ENCODE assay signal across 12 cellular contexts in the genomic region with DNA sequence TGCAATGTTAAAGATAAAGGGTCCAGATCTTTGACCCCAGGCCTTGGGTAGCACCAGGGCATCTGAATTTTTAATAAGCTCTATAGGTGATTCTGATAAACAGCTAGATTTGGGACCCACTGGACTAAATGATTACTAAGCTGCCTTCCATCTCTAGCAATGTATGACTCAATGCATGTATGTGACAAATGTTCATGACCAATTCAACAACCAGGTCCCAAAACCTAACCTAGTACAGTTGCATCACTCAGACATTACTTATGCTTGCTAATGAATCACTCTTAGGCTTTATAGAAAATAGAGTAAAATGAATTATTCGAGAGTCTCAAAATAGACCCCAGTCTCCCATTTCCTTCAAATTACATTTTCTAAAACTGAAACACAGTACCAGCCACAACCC. TPM values are rescaled to one million over a fixed set of nuclear protein-coding genes. Genes with fewer than 3 reads are reported as not detected.
DNase-seq lines count a peak whose midpoint lies in the region; ATAC-seq, FAIRE-seq and TF ChIP-seq lines count a peak whose summit lies in the region.
"Had no signal": no experiment of that assay in that cellular context is flagged by ENCODE, and none has a peak within 500 bp of the region (broad histone marks: within the 10 kb centered on the region; RNA-seq: fewer than 3 reads in every experiment).

No MANE protein-coding gene starts in this region.

- H3K36me3 Mint-ChIP-seq in activated T-cell treated with anti-CD3 and anti-CD28 coated beads, Interleukin-2, amount 50 U/mL, for 4 hours (ENCODE audit: insufficient read depth), result peaks cover 3% of the 10 kb centered on the region

- H3K9me3 ChIP-seq in smooth muscle cell (replicated peaks; ENCODE audit: low read depth), result no peaks in the 10 kb centered on the region

- DNase-seq in activated T-cell treated with anti-CD3 and anti-CD28 coated beads, Interleukin-2, amount 50 U/mL, for 4 hours, result no peak
- no peak for DNase-seq in activated T-cell treated with anti-CD3 and anti-CD28 coated beads, Interleukin-2, amount 50 U/mL, for 1 hour
- peak; percentile 62 for DNase-seq in RCC 7860 (ENCODE audit: low spot score)
- DNase-seq in fibroblast of gingiva (ENCODE audit: low read depth), result peak; percentile 19
- no peak for DNase-seq in smooth muscle cell (lab: John Stamatoyannopoulos, UW; ENCODE audit: unreplicated experiment)
- no peak for DNase-seq in NCI-H2081 (lab: John Stamatoyannopoulos, UW)
- DNase-seq in amygdala (lab: John Stamatoyannopoulos, UW), result no peak
- DNase-seq in hypothalamus (lab: John Stamatoyannopoulos, UW), result no peak
- DNase-seq: activated CD8-positive, alpha-beta memory T cell treated with anti-CD3 and anti-CD28 coated beads, Interleukin-2, amount 50 U/mL, for 4 hours; cerebellar nuclear complex; DND-41; T-helper 9 cell had no signal

- no peaks in the 10 kb centered on the region for H3K79me2 ChIP-seq in smooth muscle cell (ENCODE audit: low read depth)

- no peak overlapping the region for H2AFZ ChIP-seq in smooth muscle cell (ENCODE audit: low read depth)

- H3K27me3 Mint-ChIP-seq in activated T-cell treated with anti-CD3 and anti-CD28 coated beads, Interleukin-2, amount 50 U/mL, for 4 hours (ENCODE audit: low read depth), result no peaks in the 10 kb centered on the region

- peak; percentile 81 to 86 for ATAC-seq in activated T-cell treated with anti-CD3 and anti-CD28 coated beads, Interleukin-2, amount 50 U/mL, for 4 hours

- FAIRE-seq in RCC 7860 (lab: Jason Lieb, UNC), result no peak

- H3K4me3 ChIP-seq in smooth muscle cell, result no peak overlapping the region

- WGBS in smooth muscle cell (ENCODE audit: low lambda C conversion rate), result 77% methylated on average over 1 of the region's 1 CpG

- no peaks in the 10 kb centered on the region for H3K9me3 Mint-ChIP-seq in activated T-cell treated with anti-CD3 and anti-CD28 coated beads, Interleukin-2, amount 50 U/mL, for 4 hours

- H3K4me1 Mint-ChIP-seq in activated T-cell treated with anti-CD3 and anti-CD28 coated beads, Interleukin-2, amount 50 U/mL, for 4 hours (ENCODE audit: low read depth), result peaks cover 6% of the 10 kb centered on the region

- H3F3A ChIP-seq in smooth muscle cell (ENCODE audit: low read depth), result no peaks in the 10 kb centered on the region

- no peak for TF ChIP-seq CTCF in smooth muscle cell (IDR thresholded peaks at IDR 0.05; ENCODE audit: borderline replicate concordance, insufficient read depth, poor library complexity, severe bottlenecking)

- peak overlapping the region; percentile 45 for H3K9ac ChIP-seq in smooth muscle cell (ENCODE audit: low read depth)

- H3K27me3 ChIP-seq in smooth muscle cell (ENCODE audit: low read depth), result no peaks in the 10 kb centered on the region

- H3K4me3 Mint-ChIP-seq in activated T-cell treated with anti-CD3 and anti-CD28 coated beads, Interleukin-2, amount 50 U/mL, for 4 hours, result no peak overlapping the region

- peak overlapping the region; percentile 75 for H3K27ac ChIP-seq in smooth muscle cell (ENCODE audit: low read depth)

- no peaks in the 10 kb centered on the region for H3K36me3 ChIP-seq in smooth muscle cell (ENCODE audit: low read depth)

- H4K20me1 ChIP-seq in smooth muscle cell (ENCODE audit: low read depth), result no peaks in the 10 kb centered on the region

- H3K4me2 ChIP-seq in smooth muscle cell, result no peak overlapping the region

- H3K4me1 ChIP-seq in smooth muscle cell (ENCODE audit: low read depth), result no peaks in the 10 kb centered on the region

RNA-seq across cellular contexts. Expression of a gene that starts 35.5 kb away (rescaled TPM):
- 10 to 100 TPM; 13.2 to 17.3 (median 17.3) TPM for total RNA-seq in activated T-cell treated with anti-CD3 and anti-CD28 coated beads, Interleukin-2, amount 50 U/mL, for 4 hours
- 153 and 155 TPM in 2 replicates for total RNA-seq in smooth muscle cell
- 77.3 and 96.3 TPM in 2 replicates for polyA plus RNA-seq in smooth muscle cell

Comparison
In these comparisons a context has a peak if more than half of its experiments do, and no peak if none do; other contexts are left out.
1. DNase-seq: peak in RCC 7860 (single experiment) and fibroblast of gingiva (single experiment); none in activated T-cell treated with anti-CD3 and anti-CD28 coated beads, Interleukin-2, amount 50 U/mL, for 4 hours (single experiment), activated T-cell treated with anti-CD3 and anti-CD28 coated beads, Interleukin-2, amount 50 U/mL, for 1 hour (single experiment), smooth muscle cell (single experiment), NCI-H2081 (0 of 2), amygdala (0 of 56) and hypothalamus (0 of 51).